ENCODE assay signal across 8 cellular contexts in the genomic region with DNA sequence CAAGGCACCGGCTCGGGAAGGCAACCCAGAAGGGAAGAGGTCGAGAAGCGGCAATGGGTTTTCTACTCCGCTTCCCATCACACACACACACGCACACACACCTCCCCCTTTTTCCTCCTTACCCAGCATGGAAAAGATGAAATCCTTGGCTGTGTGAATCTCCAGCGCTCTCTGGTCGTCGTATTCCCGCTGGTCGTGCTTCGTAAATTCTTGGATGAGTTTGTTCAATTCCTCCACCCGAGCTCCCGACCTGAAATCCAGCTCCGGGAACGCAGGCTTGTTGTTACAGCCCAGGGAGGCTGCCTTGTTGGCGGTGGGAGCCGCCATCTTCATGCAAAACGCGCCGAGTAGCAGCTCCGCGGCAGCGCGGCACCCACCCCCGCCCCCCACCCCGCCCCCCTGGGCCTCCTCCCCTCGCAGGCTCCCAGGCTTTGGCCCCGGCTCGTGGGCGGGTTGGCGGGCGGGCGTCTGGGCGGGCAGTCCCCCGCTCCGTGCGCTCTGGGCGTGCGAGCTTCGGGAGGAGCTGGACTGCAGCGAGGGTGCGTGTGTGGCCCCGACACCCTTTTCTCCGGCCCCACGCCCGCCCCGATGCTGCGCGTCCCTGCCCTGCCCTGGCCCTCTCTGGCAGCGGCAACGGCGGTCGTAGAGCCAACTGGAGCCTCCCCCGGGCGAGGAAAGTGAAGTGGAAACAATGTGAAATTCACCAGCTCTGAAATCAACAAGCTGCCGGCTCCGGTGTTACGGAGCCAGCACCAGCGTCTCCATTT. TPM values are rescaled to one million over a fixed set of nuclear protein-coding genes. Genes with fewer than 3 reads are reported as not detected.
A peak's percentile ranks its signal among the peaks of the same experiment; 100 is the strongest.
DNase-seq lines count a peak whose midpoint lies in the region; ATAC-seq and TF ChIP-seq lines count a peak whose summit lies in the region.

A gene with protein sequence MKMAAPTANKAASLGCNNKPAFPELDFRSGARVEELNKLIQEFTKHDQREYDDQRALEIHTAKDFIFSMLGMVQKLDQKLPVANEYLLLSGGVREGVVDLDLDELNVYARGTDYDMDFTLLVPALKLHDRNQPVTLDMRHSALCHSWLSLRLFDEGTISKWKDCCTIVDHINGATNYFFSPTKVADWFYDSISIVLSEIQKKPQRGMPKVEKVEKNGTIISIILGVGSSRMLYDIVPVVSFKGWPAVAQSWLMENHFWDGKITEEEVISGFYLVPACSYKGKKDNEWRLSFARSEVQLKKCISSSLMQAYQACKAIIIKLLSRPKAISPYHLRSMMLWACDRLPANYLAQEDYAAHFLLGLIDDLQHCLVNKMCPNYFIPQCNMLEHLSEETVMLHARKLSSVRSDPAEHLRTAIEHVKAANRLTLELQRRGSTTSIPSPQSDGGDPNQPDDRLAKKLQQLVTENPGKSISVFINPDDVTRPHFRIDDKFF (minus strand): TSS at position 349 of the 767 bp plus-strand sequence. CDS start 16 bp downstream, at position 333.

- peak; percentile 88 to 94 for ATAC-seq in upper lobe of left lung (ENCODE audit: low FRiP score in 2 of 2)

- peak; percentile 22; the same call in 1 of the 2 replicates for TF ChIP-seq RAD21 in SK-N-SH (IDR thresholded peaks at IDR 0.05; ENCODE audit: low read length)

- peak within 1 kb of the TSS; percentile 92 for H3K9ac ChIP-seq in SK-N-SH

- 1% methylated on average over 24 of the region's 60 CpGs for WGBS in SK-N-SH (ENCODE audit: low lambda C conversion rate)
- WGBS in adipose tissue, 3 donors, result 0 to 1% (median 0%) methylated on average over 38 to 60 of the region's 60 CpGs
- WGBS in upper lobe of left lung, 2 donors, result 0 to 2% methylated on average over 23 to 47 of the region's 60 CpGs

- CTCF ChIA-PET in SK-N-SH (lab: Yijun Ruan, JAX), result interaction anchor here (0.6 to 2.1 kb wide), 6 partner anchors 12 to 123 kb away, joined by 3 to 10 read pairs (median 6); no protein-coding TSS in a partner anchor

- peak; percentile 29 for TF ChIP-seq POLR2A in GM10847 (IDR thresholded peaks at IDR 0.05; ENCODE audit: extremely low read depth, insufficient read length)
- TF ChIP-seq POLR2A in upper lobe of left lung (IDR thresholded peaks at IDR 0.05), result peak in 2 of 4 donors; percentile 27 to 74

- H3K4me2 ChIP-seq in SK-N-SH (peak within 1 kb of the TSS; percentile 84), osteoblast (ENCODE audit: insufficient read depth, low read length) (peak within 1 kb of the TSS; percentile 99)

- H3F3A ChIP-seq in SK-N-SH (replicated peaks; ENCODE audit: insufficient read depth), result no peaks in the 10 kb centered on the region

- H3K27ac ChIP-seq in SK-N-SH (ENCODE audit: low read depth in 2 of 2, low read length in 1 of 2) (peak within 1 kb of the TSS; percentile 85 to 95), adipose tissue (ENCODE audit: low read depth, low read length) (peak within 1 kb of the TSS; percentile 24), osteoblast (ENCODE audit: low read depth, low read length) (peak within 1 kb of the TSS; percentile 87), upper lobe of left lung (peak within 1 kb of the TSS; percentile 77 to 88 (median 86))

- H3K27me3 ChIP-seq in HAP-1 (ENCODE audit: low read depth), result no peaks in the 10 kb centered on the region
- H3K27me3 ChIP-seq in MG63, result no peaks in the 10 kb centered on the region; the same call in 1 of the 2 replicates
- H3K27me3 ChIP-seq in SK-N-SH (ENCODE audit: insufficient read depth), result no peaks in the 10 kb centered on the region
- no peaks in the 10 kb centered on the region for H3K27me3 ChIP-seq in osteoblast (ENCODE audit: insufficient read depth, low read length)
- no peaks in the 10 kb centered on the region for H3K27me3 ChIP-seq in upper lobe of left lung

- TF ChIP-seq EP300 in SK-N-SH (IDR thresholded peaks at IDR 0.05; ENCODE audit: borderline replicate concordance in 1 of 2, low read depth in 1 of 2, low read length in 1 of 2) (no peak), upper lobe of left lung (IDR thresholded peaks at IDR 0.05) (no peak)

- H3K4me1 ChIP-seq in HAP-1 (peaks cover 33% of the 10 kb centered on the region), SK-N-SH (ENCODE audit: control insufficient read depth in 1 of 2, insufficient read depth in 2 of 2, low read depth in 1 of 2, low read length in 1 of 2) (peaks cover 7 to 15% of the 10 kb centered on the region in 2 experiments; a peak in 3 of 4 replicates), osteoblast (ENCODE audit: insufficient read depth, low read length) (peaks cover 14% of the 10 kb centered on the region), upper lobe of left lung (peaks cover 0 to 29% (median 10%) of the 10 kb centered on the region in 4 donors)

- H3K36me3 ChIP-seq in HAP-1 (replicated peaks) (no peaks in the 10 kb centered on the region), MG63 (no peaks in the 10 kb centered on the region), SK-N-SH (replicated peaks in 1 of 2; ENCODE audit: control insufficient read depth in 1 of 2, insufficient read depth in 2 of 2, low read length in 1 of 2) (no peaks in the 10 kb centered on the region), osteoblast (ENCODE audit: insufficient read depth, low read length) (no peaks in the 10 kb centered on the region), upper lobe of left lung (no peaks in the 10 kb centered on the region)

- TF ChIP-seq CTCF in SK-N-SH (IDR thresholded peaks at IDR 0.05) (no peak), osteoblast (IDR thresholded peaks at IDR 0.05; ENCODE audit: extremely low read depth, low read depth, low read length) (no peak), upper lobe of left lung (IDR thresholded peaks at IDR 0.05) (no peak)

- in situ Hi-C loops in HAP-1 (cut with MboI; ENCODE audit: low sequenced_read_pairs), result no loop called here

- intact Hi-C loops in head of caudate nucleus (cut with DNase I), result loop anchor here (10.0 kb wide), 1 partner anchor 103 kb away; no protein-coding TSS in a partner anchor

- peak within 1 kb of the TSS; percentile 71 for H2AFZ ChIP-seq in SK-N-SH (ENCODE audit: low read depth)
- peak within 1 kb of the TSS; percentile 99 for H2AFZ ChIP-seq in osteoblast (ENCODE audit: low read length)

- POLR2A ChIA-PET in SK-N-SH (lab: Yijun Ruan, JAX), result interaction anchor here (0.9 kb wide), 1 partner anchor 9 kb away, joined by 4 read pairs; no protein-coding TSS in a partner anchor

- H3K4me3 ChIP-seq in HAP-1 (peak within 1 kb of the TSS; percentile 91), MG63 (peak within 1 kb of the TSS; percentile 98), SK-N-SH (ENCODE audit: low read depth in 2 of 2, low read length in 1 of 2) (peak within 1 kb of the TSS; percentile 91 to 98), osteoblast (ENCODE audit: insufficient read depth, low read length) (peak within 1 kb of the TSS; percentile 92), upper lobe of left lung (peak within 1 kb of the TSS; percentile 47 to 73 (median 68))

- H3K9me3 ChIP-seq in HAP-1, result no peaks in the 10 kb centered on the region
- H3K9me3 ChIP-seq in MG63, result no peaks in the 10 kb centered on the region
- H3K9me3 ChIP-seq in SK-N-SH, result no peaks in the 10 kb centered on the region
- H3K9me3 ChIP-seq in osteoblast (ENCODE audit: low read depth, low read length), result no peaks in the 10 kb centered on the region
- no peaks in the 10 kb centered on the region for H3K9me3 ChIP-seq in upper lobe of left lung

- peaks cover 46% of the 10 kb centered on the region for H3K79me2 ChIP-seq in SK-N-SH (ENCODE audit: insufficient read depth)
- peaks cover 34% of the 10 kb centered on the region for H3K79me2 ChIP-seq in osteoblast (ENCODE audit: insufficient read depth, low read length)

- H4K20me1 ChIP-seq in SK-N-SH (ENCODE audit: insufficient read depth), result peaks cover 10% of the 10 kb centered on the region
- H4K20me1 ChIP-seq in osteoblast (ENCODE audit: insufficient read depth, low read length), result peaks cover 23% of the 10 kb centered on the region

- peak; percentile 75 to 87 for DNase-seq in HAP-1 (ENCODE audit: low spot score in 2 of 2)
- peak; percentile 92 for DNase-seq in MG63
- peak; percentile 94 for DNase-seq in SK-N-SH
- DNase-seq in head of caudate nucleus, result peak; percentile 40 to 88 (median 76)
- DNase-seq in osteoblast (ENCODE audit: insufficient read length, low spot score, missing footprints), result peak; percentile 96
- peak; percentile 57 to 94 for DNase-seq in upper lobe of left lung

- H3K9me2 ChIP-seq in SK-N-SH, result no peaks in the 10 kb centered on the region

TF ChIP-seq in SK-N-SH, 30 proteins besides CTCF, POLR2A, EP300 and RAD21 (continues in another document):
- TF ChIP-seq GABPA (IDR thresholded peaks at IDR 0.05; ENCODE audit: low read depth) (no peak), NFIC (IDR thresholded peaks at IDR 0.05; ENCODE audit: borderline replicate concordance) (peak; percentile 0; the same call in 1 of the 2 replicates), IRF3 (IDR thresholded peaks at IDR 0.05; ENCODE audit: low read depth, low read length) (no peak), YY1 (IDR thresholded peaks at IDR 0.05; ENCODE audit: low read depth) (peak; percentile 78; the same call in 1 of the 2 replicates)

RNA-seq across cellular contexts. Expression of the gene that starts here (rescaled TPM):
- 23.8 and 26.4 TPM in 2 replicates for total RNA-seq in MG63 (2014; rRNA removed; shearing (Covaris generic); ENCODE audit: low replicate concordance)
- polyA plus RNA-seq in SK-N-SH (2012; rRNA removed), result 12.7 and 15.4 TPM in 2 replicates
- 13.3 and 14.3 TPM in 2 replicates for polyA plus RNA-seq in SK-N-SH (2012; cell fraction: cytosol; rRNA removed)
- 13.3 and 15.1 TPM in 2 replicates for polyA plus RNA-seq in SK-N-SH (2012; cell fraction: nucleus; rRNA removed)
- 1 to 10 TPM in 2 of 3 donors, under 1 TPM in 1; 0.56 to 5.0 (median 4.6) TPM for polyA plus RNA-seq in adipose tissue
- total RNA-seq in osteoblast, result 4.7 and 6.5 TPM in 2 replicates
- total RNA-seq in upper lobe of left lung, result 1 to 10 TPM; 4.6 to 8.0 (median 5.3) TPM

Comparison
In these comparisons a context has a peak if more than half of its experiments do, and no peak if none do; other contexts are left out.
1. Peak in every context shown above with its lines: DNase-seq, ATAC-seq, H3K4me3 ChIP-seq and H3K27ac ChIP-seq.
2. H3K27ac ChIP-seq: peak in every context shown above with its lines; median percentile 90 in SK-N-SH; 87 in osteoblast; 86 in upper lobe of left lung; 24 in adipose tissue.